6 cellular contexts compared by ENCODE assay signal in the genomic region with DNA sequence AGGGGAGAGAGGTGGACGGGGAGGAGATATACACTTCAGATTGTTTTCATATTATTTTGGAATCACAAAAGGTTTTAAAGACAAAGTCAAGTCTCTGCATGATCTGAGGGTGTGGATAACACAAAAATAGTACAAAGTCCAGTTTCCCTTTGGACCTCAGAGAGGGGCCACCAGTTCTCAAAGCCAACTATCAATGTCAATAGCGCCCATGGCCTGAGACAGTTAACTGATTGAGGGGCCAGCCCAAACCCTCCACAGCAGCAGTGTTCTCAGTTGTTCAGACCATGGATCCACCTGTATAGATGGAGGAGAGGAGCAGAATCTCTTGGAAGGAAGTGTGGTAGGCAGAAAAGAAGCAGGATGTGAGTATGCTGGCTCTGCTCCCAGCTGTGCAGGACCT.
"Had no signal": no experiment of that assay in that cellular context is flagged by ENCODE, and none has a peak within 500 bp of the region (broad histone marks: within the 10 kb centered on the region; RNA-seq: fewer than 3 reads in every experiment).

No MANE protein-coding gene starts in this region.

- H3K9me3 Mint-ChIP-seq: GM23338, H9 had no signal

- H3K4me3 Mint-ChIP-seq: GM23338, H9 had no signal

- H3K4me1 Mint-ChIP-seq: H9 had no signal

- H3K27ac ChIP-seq: HL-60 had no signal

- ATAC-seq: GM23338, K562 had no signal

- H3K27ac Mint-ChIP-seq: GM23338, H9 had no signal

- DNase-seq: H9, HCEC 1CT, IMR-90 had no signal
